In the genomic region with DNA sequence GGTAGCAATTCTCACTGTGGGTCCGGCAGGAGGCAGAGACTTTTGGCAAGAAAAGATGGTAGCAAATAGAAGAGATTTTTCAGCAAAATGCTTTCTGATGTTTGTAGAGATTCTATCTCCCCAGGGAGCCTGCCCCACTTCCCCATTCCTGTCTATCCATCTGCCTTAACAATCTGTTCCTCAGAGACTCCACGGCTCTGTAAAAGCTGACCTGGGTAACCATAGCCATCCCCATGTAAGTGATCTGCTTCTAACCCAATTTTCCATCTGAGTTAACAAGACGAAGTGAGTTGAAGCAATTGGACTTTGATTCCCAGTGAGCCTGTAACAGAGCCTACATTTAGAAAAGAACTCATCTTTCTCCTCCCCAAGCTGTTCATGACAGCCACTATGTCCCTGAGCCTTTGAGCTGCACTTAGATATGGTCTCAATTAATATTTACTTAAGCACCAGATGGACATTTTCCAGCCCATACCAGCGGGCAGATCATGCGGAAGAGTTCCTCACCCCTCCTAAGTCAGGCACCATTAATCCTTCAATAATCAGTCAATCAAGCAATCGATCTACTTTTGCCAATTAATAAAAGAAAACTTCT, we compare ENCODE assay signal across 16 cellular contexts.
"Had no signal": no experiment of that assay in that cellular context is flagged by ENCODE, and none has a peak within 500 bp of the region (broad histone marks: within the 10 kb centered on the region; RNA-seq: fewer than 3 reads in every experiment).

No MANE protein-coding gene starts in this region.

- DNase-seq: activated CD4-positive, alpha-beta T cell treated with anti-CD3 and anti-CD28 coated beads for 48 hours; activated CD4-positive, CD25-positive, alpha-beta regulatory T cell; activated CD8-positive, alpha-beta T cell treated with anti-CD3 and anti-CD28 coated beads for 36 hours; activated naive CD4-positive, alpha-beta T cell treated with anti-CD3 and anti-CD28 coated beads for 36 hours; activated T-cell treated with anti-CD3 and anti-CD28 coated beads, Interleukin-2, amount 50 U/mL, for 24 hours; effector memory CD4-positive, alpha-beta T cell; naive thymus-derived CD8-positive, alpha-beta T cell; ovary; sigmoid colon; stimulated activated CD4-positive, alpha-beta T cell treated with anti-CD3 and anti-CD28 coated beads, Interleukin-4, amount 100 ng/mL, for 24 hours; stomach; T-helper 9 cell; testis; upper lobe of left lung had no signal

- ATAC-seq: activated CD8-positive, alpha-beta T cell treated with anti-CD3 and anti-CD28 coated beads for 36 hours; naive thymus-derived CD8-positive, alpha-beta T cell; stimulated activated effector memory CD8-positive, alpha-beta T cell treated with anti-CD3 and anti-CD28 coated beads, Interleukin-12 subunit alpha, Interleukin-12 subunit beta, amount 100 ng/mL, for 72 hours had no signal

- H3K4me3 ChIP-seq: ascending aorta, ovary, sigmoid colon, stomach, testis, upper lobe of left lung had no signal

- H3K9me3 ChIP-seq: ascending aorta, ovary, sigmoid colon, stomach, testis, upper lobe of left lung had no signal

- H3K4me1 ChIP-seq: ascending aorta, sigmoid colon, stomach, testis, upper lobe of left lung had no signal

- H3K27ac ChIP-seq: ascending aorta, ovary, sigmoid colon, stomach, testis, upper lobe of left lung had no signal

- H3K36me3 ChIP-seq: ascending aorta, ovary, sigmoid colon, stomach, upper lobe of left lung had no signal

- H3K27me3 ChIP-seq: ascending aorta, ovary, sigmoid colon, stomach, testis, upper lobe of left lung had no signal
